In the genomic region with DNA sequence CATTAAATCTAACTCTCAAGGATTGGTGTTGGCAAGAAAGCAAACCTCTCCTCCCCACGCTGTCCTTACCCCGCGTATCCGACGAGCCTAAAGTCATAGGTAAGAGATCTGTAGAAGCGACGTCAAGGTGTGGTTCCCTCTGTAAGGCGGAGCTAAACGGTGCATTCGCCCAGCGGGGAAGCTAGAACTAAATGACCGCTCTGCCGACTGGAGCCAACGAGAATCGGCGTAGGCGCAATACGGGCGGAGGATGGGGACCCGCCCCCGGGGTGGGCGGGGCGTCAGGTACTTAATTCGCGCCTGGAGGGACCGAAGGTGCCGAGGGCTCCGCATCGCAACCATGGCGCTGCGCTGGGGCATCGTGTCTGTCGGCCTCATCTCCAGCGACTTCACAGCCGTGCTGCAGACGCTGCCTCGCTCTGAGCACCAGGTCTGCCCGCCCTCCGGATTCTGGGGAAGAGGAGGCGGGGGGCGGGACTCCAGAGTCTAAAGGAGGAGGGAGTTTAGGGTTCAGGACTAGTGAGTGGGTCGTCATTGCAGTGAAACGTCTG, we compare ENCODE assay signal across 8 cellular contexts. TPM values are rescaled to one million over a fixed set of nuclear protein-coding genes. Genes with fewer than 3 reads are reported as not detected.
DNase-seq lines count a peak whose midpoint lies in the region; ATAC-seq and TF ChIP-seq lines count a peak whose summit lies in the region.

TSS of gene DHDH (plus strand) at position 318 of the 551 bp plus-strand sequence. CDS start at position 341, 23 bp downstream.

- H3K4me3 ChIP-seq in H7 (ENCODE audit: insufficient read depth, low read depth, low read length) (peak within 1 kb of the TSS; percentile 41), kidney epithelial cell (ENCODE audit: low read depth, low read length) (peak within 1 kb of the TSS; percentile 39)

- TF ChIP-seq CTCF in kidney epithelial cell (IDR thresholded peaks at IDR 0.05; ENCODE audit: insufficient read depth, low read length, poor library complexity, severe bottlenecking) = no peak

- peak in 9 of 14 donors; percentile 4 to 78 (median 26) for DNase-seq in C1 segment of cervical spinal cord (lab: John Stamatoyannopoulos, UW)
- peak; percentile 98 for DNase-seq in H7
- peak; percentile 95 for DNase-seq in NCI-H2171 treated with DMSO at 0.1 percent for 48 hours (lab: John Stamatoyannopoulos, UW)
- peak; percentile 85 for DNase-seq in central memory CD4-positive, alpha-beta T cell
- peak; percentile 52 for DNase-seq in kidney epithelial cell (ENCODE audit: low read depth)
- DNase-seq in stimulated activated CD4-positive, alpha-beta T cell treated with anti-CD3 and anti-CD28 coated beads, Interleukin-15, amount 100 ng/mL, for 24 hours = peak; percentile 86

- H3K36me3 ChIP-seq in H7 (replicated peaks; ENCODE audit: control insufficient read depth, insufficient read depth, low read length) = no peaks in the 10 kb centered on the region
- no peaks in the 10 kb centered on the region for H3K36me3 ChIP-seq in kidney epithelial cell (ENCODE audit: control insufficient read depth, insufficient read depth, low read length)

- H3K27me3 ChIP-seq in H7 (ENCODE audit: control insufficient read depth, insufficient read depth, low read length) = peaks cover 26% of the 10 kb centered on the region
- H3K27me3 ChIP-seq in kidney epithelial cell (ENCODE audit: control insufficient read depth, insufficient read depth, low read length) = no peaks in the 10 kb centered on the region

- ATAC-seq in activated CD4-positive, CD25-positive, alpha-beta regulatory T cell treated with anti-CD3 and anti-CD28 coated beads, Interleukin-2, amount 50 U/mL, for 24 hours = peak; percentile 97
- ATAC-seq in HG03039 (IDR thresholded peaks at IDR 0.05; ENCODE audit: unreplicated experiment) = no peak

RNA-seq across cellular contexts. Expression of gene DHDH, which starts in this region (rescaled TPM):
- not detected in 2 replicates for total RNA-seq in H7 (2014; rRNA removed; shearing (Covaris generic))
- total RNA-seq in kidney epithelial cell = 1.0 and 1.5 TPM in 2 replicates

Comparison
In these comparisons a context has a peak if more than half of its experiments do, and no peak if none do; other contexts are left out.
1. Peak in DNase-seq and H3K4me3 ChIP-seq in H7; RNA of the gene not detected or under 1 TPM.
2. DNase-seq: peak in every context shown above with its lines; median percentile 98 in H7; 95 in NCI-H2171 treated with DMSO at 0.1 percent for 48 hours; 86 in stimulated activated CD4-positive, alpha-beta T cell treated with anti-CD3 and anti-CD28 coated beads, Interleukin-15, amount 100 ng/mL, for 24 hours; 85 in central memory CD4-positive, alpha-beta T cell; 52 in kidney epithelial cell; 26 in C1 segment of cervical spinal cord.